In the genomic region with DNA sequence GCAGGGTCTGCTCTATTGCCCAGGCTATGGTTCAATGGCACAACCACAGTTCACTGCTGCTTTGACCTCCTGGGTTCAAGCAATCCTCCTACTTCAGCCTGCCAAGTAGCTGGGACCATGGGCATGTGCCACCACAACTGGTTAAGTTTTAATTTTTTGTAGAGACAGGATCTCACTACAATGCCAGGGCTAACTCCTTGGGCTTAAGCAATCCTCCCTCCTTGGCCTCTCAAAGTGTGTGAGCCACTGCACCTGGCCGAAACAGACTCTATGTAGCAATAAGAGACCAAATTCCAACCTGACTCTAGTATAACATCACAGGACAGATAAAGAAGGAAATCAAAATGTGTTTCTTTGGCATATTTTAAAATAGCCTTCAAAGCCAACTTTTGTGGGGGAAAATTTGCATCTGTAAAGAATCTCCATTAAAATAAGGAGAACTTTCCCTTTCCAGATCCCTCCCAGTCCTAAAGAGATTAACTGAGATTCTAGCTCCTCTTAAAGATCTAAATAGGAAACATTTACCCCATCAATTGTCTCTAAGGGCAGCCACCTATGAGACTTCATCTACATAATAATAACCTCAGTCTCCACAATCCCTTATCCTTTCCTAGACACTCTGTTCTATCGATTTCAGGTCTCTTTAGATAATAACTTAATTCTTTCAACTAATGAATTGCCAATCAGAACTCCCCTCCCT, we compare ENCODE assay signal across 1 cellular context.
TF ChIP-seq lines count a peak whose summit lies in the region.

No MANE protein-coding gene starts in this region.

TF ChIP-seq in GM23338, 12 proteins besides CTCF, POLR2A, EP300 and RAD21 (continued from another document):
- TF ChIP-seq, protein P1, sequence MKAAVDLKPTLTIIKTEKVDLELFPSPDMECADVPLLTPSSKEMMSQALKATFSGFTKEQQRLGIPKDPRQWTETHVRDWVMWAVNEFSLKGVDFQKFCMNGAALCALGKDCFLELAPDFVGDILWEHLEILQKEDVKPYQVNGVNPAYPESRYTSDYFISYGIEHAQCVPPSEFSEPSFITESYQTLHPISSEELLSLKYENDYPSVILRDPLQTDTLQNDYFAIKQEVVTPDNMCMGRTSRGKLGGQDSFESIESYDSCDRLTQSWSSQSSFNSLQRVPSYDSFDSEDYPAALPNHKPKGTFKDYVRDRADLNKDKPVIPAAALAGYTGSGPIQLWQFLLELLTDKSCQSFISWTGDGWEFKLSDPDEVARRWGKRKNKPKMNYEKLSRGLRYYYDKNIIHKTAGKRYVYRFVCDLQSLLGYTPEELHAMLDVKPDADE (IDR thresholded peaks at IDR 0.05) = no peak
- TF ChIP-seq POLR2AphosphoS5 (IDR thresholded peaks at IDR 0.05; ENCODE audit: low read depth) = no peak
- TF ChIP-seq STAT1 (IDR thresholded peaks at IDR 0.05; ENCODE audit: unreplicated experiment) = no peak
- TF ChIP-seq ZNF462 (CRISPR knock-in tag; IDR thresholded peaks at IDR 0.05) = peak; percentile 10; the same call in 1 of the 2 replicates
- no peak for TF ChIP-seq ZNF114 (CRISPR knock-in tag; IDR thresholded peaks at IDR 0.05)
